ENCODE assay signal across 15 cellular contexts in the genomic region with DNA sequence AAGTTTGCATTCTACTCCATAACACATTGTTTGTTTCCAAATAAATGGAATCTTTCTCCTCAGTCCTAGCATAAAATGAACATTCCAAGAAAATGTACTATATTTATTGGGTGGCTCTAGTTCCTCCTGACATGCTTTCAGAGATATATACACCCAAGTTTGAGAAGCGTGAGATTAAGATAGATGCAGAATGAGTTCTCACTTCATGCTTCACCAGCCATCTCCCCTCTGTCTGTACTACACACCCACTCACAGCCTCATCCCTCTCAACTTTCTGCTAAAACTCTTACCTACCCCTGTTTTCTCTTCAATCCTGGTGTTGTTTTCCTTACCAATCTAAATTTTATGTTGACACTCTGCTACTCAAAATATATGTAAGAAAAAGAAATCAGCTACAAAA.
"Had no signal": no experiment of that assay in that cellular context is flagged by ENCODE, and none has a peak within 500 bp of the region (broad histone marks: within the 10 kb centered on the region; RNA-seq: fewer than 3 reads in every experiment).

No MANE protein-coding gene starts in this region.

- H3K4me1 Mint-ChIP-seq: activated CD8-positive, alpha-beta memory T cell treated with anti-CD3 and anti-CD28 coated beads, Interleukin-2, amount 10 ng/mL, durations not matched to agents 7 days and 5 days; activated naive CD8-positive, alpha-beta T cell treated with anti-CD3 and anti-CD28 coated beads, Interleukin-2, amount 50 U/mL, for 24 hours had no signal

- H3K27me3 Mint-ChIP-seq: activated naive CD8-positive, alpha-beta T cell treated with anti-CD3 and anti-CD28 coated beads, Interleukin-2, amount 50 U/mL, for 24 hours had no signal

- H3K4me3 ChIP-seq: colonic mucosa, ovary, right lobe of liver, thyroid gland, uterus had no signal

- H3K27ac Mint-ChIP-seq: activated CD8-positive, alpha-beta memory T cell treated with anti-CD3 and anti-CD28 coated beads, Interleukin-2, amount 10 ng/mL, durations not matched to agents 7 days and 5 days; activated naive CD4-positive, alpha-beta T cell treated with anti-CD3 and anti-CD28 coated beads for 36 hours; activated naive CD8-positive, alpha-beta T cell treated with anti-CD3 and anti-CD28 coated beads, Interleukin-2, amount 50 U/mL, for 24 hours; activated T-helper 2 cell treated with anti-CD3 and anti-CD28 coated beads, Interferon-gamma antibody, Interleukin-2, Interleukin-4, amounts not matched to agents 10 μg/mL and 5 μg/mL and 100 μg/mL, durations not matched to agents 14 hours and 24 hours and 36 hours had no signal

- H3K27me3 ChIP-seq: colonic mucosa, ovary, right lobe of liver, thyroid gland, uterus had no signal

- DNase-seq: activated CD4-positive, alpha-beta T cell treated with anti-CD3 and anti-CD28 coated beads, Interleukin-2, amount 50 U/mL, for 48 hours; activated CD4-positive, CD25-positive, alpha-beta regulatory T cell treated with anti-CD3 and anti-CD28 coated beads, Interleukin-2, amount 50 U/mL, for 72 hours; activated CD8-positive, alpha-beta memory T cell treated with anti-CD3 and anti-CD28 coated beads, Interleukin-2, amount 10 ng/mL, durations not matched to agents 7 days and 5 days; activated naive CD4-positive, alpha-beta T cell treated with anti-CD3 and anti-CD28 coated beads for 36 hours; activated naive CD8-positive, alpha-beta T cell treated with anti-CD3 and anti-CD28 coated beads, Interleukin-2, amount 50 U/mL, for 24 hours; activated T-cell treated with anti-CD3 and anti-CD28 coated beads, Interleukin-2, amount 50 U/mL, for 1 hour; colonic mucosa; hypothalamus; ovary; right lobe of liver; stimulated activated CD4-positive, alpha-beta T cell treated with anti-CD3 and anti-CD28 coated beads, Interleukin-1b, Interleukin-23, amount 100 ng/mL, for 48 hours; thyroid gland; uterus had no signal

- H3K9me3 ChIP-seq: colonic mucosa, ovary, right lobe of liver, thyroid gland, uterus had no signal

- ATAC-seq: activated CD8-positive, alpha-beta memory T cell treated with anti-CD3 and anti-CD28 coated beads, Interleukin-2, amount 10 ng/mL, durations not matched to agents 7 days and 5 days; activated naive CD8-positive, alpha-beta T cell treated with anti-CD3 and anti-CD28 coated beads, Interleukin-2, amount 50 U/mL, for 24 hours; esophagus mucosa had no signal

- H3K27ac ChIP-seq: colonic mucosa, ovary, right lobe of liver, thyroid gland, uterus had no signal

- H3K4me3 Mint-ChIP-seq: activated CD8-positive, alpha-beta memory T cell treated with anti-CD3 and anti-CD28 coated beads, Interleukin-2, amount 10 ng/mL, durations not matched to agents 7 days and 5 days; activated naive CD4-positive, alpha-beta T cell treated with anti-CD3 and anti-CD28 coated beads for 36 hours; activated naive CD8-positive, alpha-beta T cell treated with anti-CD3 and anti-CD28 coated beads, Interleukin-2, amount 50 U/mL, for 24 hours had no signal

- H3K36me3 ChIP-seq: colonic mucosa, ovary, right lobe of liver, thyroid gland, uterus had no signal

- H3K4me1 ChIP-seq: colonic mucosa, right lobe of liver, thyroid gland, uterus had no signal
